Comparison of ENCODE assay signal across 1 cellular context in genomic region chr18:9079863-9080528, GRCh38.
TF ChIP-seq lines count a peak whose summit lies in the region.

No MANE protein-coding gene starts in this region.

TF ChIP-seq in endothelial cell of umbilical vein, 7 proteins besides CTCF, POLR2A, EP300 and RAD21:
- no peak for TF ChIP-seq POLR2AphosphoS5 (IDR thresholded peaks at IDR 0.05; ENCODE audit: insufficient read depth, low read depth, low read length)
TF ChIP-seq in endothelial cell of umbilical vein: peak in this region for 0.
